ENCODE assay signal across 8 cellular contexts in genomic region chr13:40789275-40790231, GRCh38. TPM values are rescaled to one million over a fixed set of nuclear protein-coding genes. Genes with fewer than 3 reads are reported as not detected.
A peak's percentile ranks its signal among the peaks of the same experiment; 100 is the strongest.
DNase-seq lines count a peak whose midpoint lies in the region; ATAC-seq, FAIRE-seq and TF ChIP-seq lines count a peak whose summit lies in the region.

SLC25A15 (plus strand) TSS chr13:40789611; CDS start chr13:40793227, 3,616 bp downstream.

- TF ChIP-seq POLR2A in stomach (IDR thresholded peaks at IDR 0.05), result no peak

- POLR2A ChIA-PET in RWPE1 (lab: Yijun Ruan, JAX; ENCODE audit: low non-redundant PET), result interaction anchor here (1.2 to 1.4 kb wide), 2 partner anchors 10 to 272 kb away, joined by 3 read pairs; partner anchors contain the start of gene WBP4

- H3K9me3 ChIP-seq in stomach, result no peaks in the 10 kb centered on the region

- no peaks in the 10 kb centered on the region for H3K27me3 ChIP-seq in stomach

- H3K9me3 Mint-ChIP-seq in nephron progenitor cell, result no peaks in the 10 kb centered on the region

- intact Hi-C loops in stomach (cut with DNase I; ENCODE audit: low total_unique reads), result no loop called here

- peaks cover 0 to 16% (median 4%) of the 10 kb centered on the region in 4 donors for H3K36me3 ChIP-seq in stomach

- H3K27me3 Mint-ChIP-seq in nephron progenitor cell (ENCODE audit: low read depth, poor library complexity), result no peaks in the 10 kb centered on the region

- no peak for FAIRE-seq in HTR-8/SVneo (lab: Jason Lieb, UNC)

- H3K27ac Mint-ChIP-seq in nephron progenitor cell, result peak within 1 kb of the TSS; percentile 95

- ATAC-seq in GM21367 (IDR thresholded peaks at IDR 0.05; ENCODE audit: unreplicated experiment), result peak; percentile 85

- WGBS in stomach, 5 donors, result 1% methylated on average over 48 to 105 of the region's 105 CpGs

- DNase-seq in DMS53 treated with DMSO at 0.1 percent for 48 hours (lab: John Stamatoyannopoulos, UW; ENCODE audit: unreplicated experiment) (peak; percentile 44), HTR-8/SVneo (ENCODE audit: insufficient read length, low spot score) (peak; percentile 48), RWPE1 (ENCODE audit: low spot score) (peak; percentile 86), fibroblast of the conjunctiva (ENCODE audit: low read depth) (peak; percentile 64), nephron progenitor cell (peak; percentile 87), stomach (peak; percentile 87)
- peak; percentile 68 for DNase-seq in activated effector memory CD4-positive, alpha-beta T cell treated with Interleukin-2 at 50 U/mL for 16 hours

- peak within 1 kb of the TSS; percentile 86 for H3K4me3 Mint-ChIP-seq in nephron progenitor cell

- peaks cover 20% of the 10 kb centered on the region for H3K4me1 Mint-ChIP-seq in nephron progenitor cell

- peak within 1 kb of the TSS; percentile 64 to 73 (median 70) for H3K4me3 ChIP-seq in stomach

- TF ChIP-seq EP300 in stomach (IDR thresholded peaks at IDR 0.05), result no peak

- peaks cover 7 to 19% (median 14%) of the 10 kb centered on the region in 4 donors for H3K4me1 ChIP-seq in stomach

- CTCF ChIA-PET in RWPE1 (lab: Yijun Ruan, JAX), result interaction anchor here (0.5 to 1.0 kb wide), 3 partner anchors 203 to 906 kb away, joined by 3 read pairs; no protein-coding TSS in a partner anchor

- TF ChIP-seq CTCF in RWPE1 (conservative IDR thresholded peaks at IDR 0.05; ENCODE audit: low read depth) (peak; percentile 59; the same call in 1 of the 2 replicates), nephron progenitor cell (IDR thresholded peaks at IDR 0.05) (no peak), stomach (IDR thresholded peaks at IDR 0.05) (peak in 2 of 7 experiments; percentile 15 to 42)

- H3K27ac ChIP-seq in RWPE1 (peak within 1 kb of the TSS; percentile 88), stomach (peak within 1 kb of the TSS; percentile 84 to 91 (median 87))

- H3K36me3 Mint-ChIP-seq in nephron progenitor cell (ENCODE audit: low read depth), result peaks cover 8% of the 10 kb centered on the region

RNA-seq across cellular contexts. Expression of gene SLC25A15, which starts in this region (rescaled TPM):
- total RNA-seq in stomach, result 10 to 100 TPM in 2 of 5 donors, 1 to 10 TPM in 1, under 1 TPM in 1, not detected in 1; 0.58 to 12.6 (median 10.9) TPM
- polyA plus RNA-seq in stomach, result 1 to 10 TPM; 1.2 to 7.3 (median 5.7) TPM

Comparison
In these comparisons a context has a peak if more than half of its experiments do, and no peak if none do; other contexts are left out.
1. Peak in every context shown above with its lines: DNase-seq, ATAC-seq, H3K4me3 ChIP-seq and H3K27ac ChIP-seq.